Comparison of ENCODE assay signal across 28 cellular contexts in the genomic region with DNA sequence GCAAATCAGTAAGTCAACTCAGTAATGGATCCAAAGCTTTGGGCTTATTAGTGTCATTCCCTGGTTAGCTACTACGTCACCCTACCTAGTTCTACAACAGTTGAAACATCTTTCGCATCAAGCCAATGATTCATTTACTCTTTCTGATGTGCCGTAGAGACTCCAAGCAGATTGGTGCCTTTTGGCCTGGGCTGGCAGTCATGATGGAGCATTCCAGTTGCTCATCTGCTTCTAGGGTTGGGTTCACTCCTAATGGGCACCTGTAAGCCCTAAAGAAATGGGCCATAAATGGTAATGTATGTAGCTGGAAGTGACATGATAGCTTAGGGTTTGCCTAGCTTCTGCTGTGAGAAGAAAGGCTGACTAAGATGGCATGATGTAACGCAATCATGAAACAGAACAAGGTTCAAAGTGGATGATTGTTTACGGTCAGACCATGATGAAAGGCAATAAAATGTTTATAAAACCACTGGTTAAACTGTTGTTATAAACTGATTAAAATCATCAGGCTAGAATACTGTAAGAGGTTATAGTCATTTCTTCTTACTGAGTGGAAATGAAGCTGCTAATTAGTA. TPM values are rescaled to one million over a fixed set of nuclear protein-coding genes. Genes with fewer than 3 reads are reported as not detected.
"Had no signal": no experiment of that assay in that cellular context is flagged by ENCODE, and none has a peak within 500 bp of the region (broad histone marks: within the 10 kb centered on the region; RNA-seq: fewer than 3 reads in every experiment).

No MANE protein-coding gene starts in this region.

- ATAC-seq: naive thymus-derived CD8-positive, alpha-beta T cell; sciatic nerve; stimulated activated naive B cell treated with anti-CD40 and anti-IgM and Interleukin-4, amounts not matched to agents 10 μg/mL and 1 μg/mL and 100 μg/mL, for 72 hours had no signal

- H3K4me3 Mint-ChIP-seq: immature natural killer cell; naive thymus-derived CD8-positive, alpha-beta T cell; stimulated activated naive B cell treated with anti-CD40 and anti-IgM and Interleukin-4, amounts not matched to agents 10 μg/mL and 1 μg/mL and 100 μg/mL, for 72 hours had no signal

- H3K27ac ChIP-seq: dorsolateral prefrontal cortex, foreskin keratinocyte, neutrophil, stomach, thoracic aorta had no signal

- DNase-seq: cortex of kidney; dorsolateral prefrontal cortex; effector CD8-positive, alpha-beta T cell; foreskin keratinocyte; immature natural killer cell; kidney; naive thymus-derived CD8-positive, alpha-beta T cell; posterior cingulate gyrus; stimulated activated CD4-positive, alpha-beta T cell treated with anti-CD3 and anti-CD28 coated beads, Interleukin-2, amount 100 ng/mL, for 24 hours; stimulated activated CD4-positive, alpha-beta T cell treated with anti-CD3 and anti-CD28 coated beads, Interleukin-4, amount 100 ng/mL, for 4 hours; stimulated activated naive B cell treated with anti-CD40 and anti-IgM and Interleukin-4, amounts not matched to agents 10 μg/mL and 1 μg/mL and 100 μg/mL, for 72 hours; stomach; substantia nigra; trophoblast cell had no signal

- H3K27ac Mint-ChIP-seq: immature natural killer cell; naive thymus-derived CD8-positive, alpha-beta T cell; stimulated activated naive B cell treated with anti-CD40 and anti-IgM and Interleukin-4, amounts not matched to agents 10 μg/mL and 1 μg/mL and 100 μg/mL, for 72 hours had no signal

- H3K9me3 ChIP-seq: neutrophil, stomach, thoracic aorta had no signal

- H3K36me3 ChIP-seq: neutrophil, stomach, thoracic aorta had no signal

- FAIRE-seq: kidney, urothelium cell line had no signal

- H3K9me3 Mint-ChIP-seq: stimulated activated naive B cell treated with anti-CD40 and anti-IgM and Interleukin-4, amounts not matched to agents 10 μg/mL and 1 μg/mL and 100 μg/mL, for 72 hours had no signal

- H3K4me3 ChIP-seq: dorsolateral prefrontal cortex, stomach, thoracic aorta had no signal

- H3K36me3 Mint-ChIP-seq: immature natural killer cell; naive thymus-derived CD8-positive, alpha-beta T cell; stimulated activated naive B cell treated with anti-CD40 and anti-IgM and Interleukin-4, amounts not matched to agents 10 μg/mL and 1 μg/mL and 100 μg/mL, for 72 hours had no signal

- H3K27me3 ChIP-seq: dorsolateral prefrontal cortex, foreskin keratinocyte, neutrophil, stomach had no signal

- H3K4me1 Mint-ChIP-seq: immature natural killer cell; naive thymus-derived CD8-positive, alpha-beta T cell; stimulated activated naive B cell treated with anti-CD40 and anti-IgM and Interleukin-4, amounts not matched to agents 10 μg/mL and 1 μg/mL and 100 μg/mL, for 72 hours had no signal

RNA-seq across cellular contexts. Expression of a gene that starts 20.4 kb away (rescaled TPM):
- total RNA-seq: naive thymus-derived CD8-positive, alpha-beta T cell; osteocyte; skeletal muscle tissue had no signal
- polyA plus RNA-seq: naive thymus-derived CD8-positive, alpha-beta T cell; neural cell had no signal

RNA-seq across cellular contexts. Expression of a gene that starts 47.5 kb away (rescaled TPM):
- total RNA-seq: chondrocyte; dorsolateral prefrontal cortex; foreskin keratinocyte; kidney; liver; lung microvascular endothelial cell; mesenteric fat pad; mononuclear cell; naive thymus-derived CD8-positive, alpha-beta T cell; osteocyte; pulmonary artery endothelial cell; sciatic nerve; skeletal muscle tissue; stomach; thoracic aorta had no signal
- polyA plus RNA-seq: esophagus; foreskin keratinocyte; immature natural killer cell; liver; naive thymus-derived CD8-positive, alpha-beta T cell; neural cell; stomach had no signal
